Comparison of ENCODE assay signal across 13 cellular contexts in the genomic region with DNA sequence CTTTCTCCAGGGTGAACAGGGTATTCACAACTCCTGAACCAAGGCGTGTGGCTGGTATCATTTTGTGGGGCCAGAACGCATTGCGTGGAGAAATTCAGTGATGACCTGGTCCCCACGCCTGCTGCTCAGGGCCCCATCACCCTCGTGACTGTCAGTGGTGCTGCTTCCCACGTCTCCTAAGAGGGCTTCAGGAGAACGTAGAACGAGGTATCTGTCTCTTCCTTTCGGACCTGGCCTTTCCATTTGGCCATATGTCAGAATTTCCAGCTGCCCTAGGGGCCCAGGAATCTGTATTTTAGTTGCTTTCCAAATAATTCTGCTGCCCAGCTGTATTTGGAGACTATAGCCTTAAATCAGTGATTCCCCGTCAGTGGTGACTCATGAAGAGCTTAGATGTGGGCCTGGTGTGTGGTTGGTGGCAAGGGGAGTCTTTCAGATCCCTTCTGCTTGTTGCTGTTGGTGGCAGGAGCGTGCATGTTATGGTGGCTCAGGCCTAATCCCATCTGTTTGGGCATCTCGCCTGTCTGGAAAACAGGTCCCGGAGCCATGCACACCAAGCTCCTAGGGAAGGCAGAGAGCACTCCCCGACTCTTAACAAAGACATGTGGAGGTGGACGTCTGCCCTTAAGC. TPM values are rescaled to one million over a fixed set of nuclear protein-coding genes. Genes with fewer than 3 reads are reported as not detected.
DNase-seq lines count a peak whose midpoint lies in the region; ATAC-seq and TF ChIP-seq lines count a peak whose summit lies in the region.
"Had no signal": no experiment of that assay in that cellular context is flagged by ENCODE, and none has a peak within 500 bp of the region (broad histone marks: within the 10 kb centered on the region; RNA-seq: fewer than 3 reads in every experiment).

No MANE protein-coding gene starts in this region.

- no peak overlapping the region for H3K4me2 ChIP-seq in PC-3 (ENCODE audit: low read length)

- no TSS peak for BruUV-seq in PC-3 (replicated peaks; lab: Mats Ljungman, UMichigan)

- no peak overlapping the region for H3K4me3 Mint-ChIP-seq in stimulated activated naive B cell treated with anti-CD40 and anti-IgM and Interleukin-4, amounts not matched to agents 10 μg/mL and 1 μg/mL and 100 μg/mL, for 72 hours
- H3K4me3 Mint-ChIP-seq: memory B cell had no signal

- ATAC-seq in upper lobe of left lung (ENCODE audit: low FRiP score in 2 of 2) (no peak), PC-3 (no peak)
- no peak for ATAC-seq in stimulated activated naive B cell treated with anti-CD40 and anti-IgM and Interleukin-4, amounts not matched to agents 10 μg/mL and 1 μg/mL and 100 μg/mL, for 72 hours (replicated peaks)
- ATAC-seq: GM12878 had no signal

- H3K27me3 ChIP-seq in ascending aorta (no peaks in the 10 kb centered on the region), liver (ENCODE audit: control insufficient read depth in 4 of 4, insufficient read depth in 4 of 4, low read length in 3 of 4) (no peaks in the 10 kb centered on the region), upper lobe of left lung (no peaks in the 10 kb centered on the region), PC-3 (ENCODE audit: low read length) (no peaks in the 10 kb centered on the region)

- TF ChIP-seq CTCF in ascending aorta (IDR thresholded peaks at IDR 0.05) = no peak
- TF ChIP-seq CTCF in liver (IDR thresholded peaks at IDR 0.05; ENCODE audit: low read depth, low read length, missing input control) = no peak
- TF ChIP-seq CTCF in upper lobe of left lung (IDR thresholded peaks at IDR 0.05) = no peak
- no peak for TF ChIP-seq CTCF in foreskin fibroblast (IDR thresholded peaks at IDR 0.05; ENCODE audit: low read depth, low read length)
- TF ChIP-seq CTCF in PC-3 (conservative IDR thresholded peaks at IDR 0.05; ENCODE audit: low read depth, low read length) = no peak

- no peak overlapping the region for H3K27ac Mint-ChIP-seq in stimulated activated naive B cell treated with anti-CD40 and anti-IgM and Interleukin-4, amounts not matched to agents 10 μg/mL and 1 μg/mL and 100 μg/mL, for 72 hours
- H3K27ac Mint-ChIP-seq: memory B cell had no signal

- no peak overlapping the region for H3K4me3 ChIP-seq in ascending aorta
- no peak overlapping the region for H3K4me3 ChIP-seq in liver (ENCODE audit: low read depth in 1 of 3, low read length in 3 of 3)
- no peak overlapping the region for H3K4me3 ChIP-seq in upper lobe of left lung
- H3K4me3 ChIP-seq in foreskin fibroblast (ENCODE audit: low read depth in 1 of 2, low read length in 2 of 2) = no peak overlapping the region
- H3K4me3 ChIP-seq in PC-3 (ENCODE audit: low read length) = no peak overlapping the region
- H3K4me3 ChIP-seq: GM12878 had no signal

- no peaks in the 10 kb centered on the region for H3K9me2 ChIP-seq in PC-3 (replicated peaks; ENCODE audit: low read length)

- peak; percentile 8 for DNase-seq in stimulated activated CD4-positive, alpha-beta T cell treated with anti-CD3 and anti-CD28 coated beads, Interleukin-15, amount 100 ng/mL, for 24 hours
- DNase-seq in stimulated activated CD4-positive, alpha-beta T cell treated with anti-CD3 and anti-CD28 coated beads, Interleukin-2, amount 100 ng/mL, for 24 hours = no peak
- no peak for DNase-seq in ascending aorta (ENCODE audit: low spot score in 2 of 2)
- no peak for DNase-seq in upper lobe of left lung
- no peak for DNase-seq in foreskin fibroblast
- no peak for DNase-seq in PC-3
- no peak for DNase-seq in stimulated activated naive B cell treated with anti-CD40 and anti-IgM and Interleukin-4, amounts not matched to agents 10 μg/mL and 1 μg/mL and 100 μg/mL, for 72 hours
- DNase-seq: activated CD4-positive, alpha-beta T cell treated with anti-CD3 and anti-CD28 coated beads for 1 hour; NCI-H2081 treated with DMSO at 0.1 percent for 48 hours had no signal

- H4K20me1 ChIP-seq in PC-3 (ENCODE audit: low read length) = peaks cover 4% of the 10 kb centered on the region; the same call in 1 of the 2 replicates

- H3K9me3 Mint-ChIP-seq in stimulated activated naive B cell treated with anti-CD40 and anti-IgM and Interleukin-4, amounts not matched to agents 10 μg/mL and 1 μg/mL and 100 μg/mL, for 72 hours = peaks cover 0 to 5% of the 10 kb centered on the region in 2 donors

- H3K9me3 ChIP-seq in ascending aorta (no peaks in the 10 kb centered on the region), liver (ENCODE audit: control insufficient read depth in 4 of 4, low read length in 3 of 4) (no peaks in the 10 kb centered on the region), upper lobe of left lung (no peaks in the 10 kb centered on the region), PC-3 (ENCODE audit: low read length) (no peaks in the 10 kb centered on the region)

- peaks cover 88% of the 10 kb centered on the region for H3K79me2 ChIP-seq in PC-3 (ENCODE audit: low read length)
- H3K79me2 ChIP-seq: parathyroid adenoma had no signal

- TF ChIP-seq EP300 in upper lobe of left lung (IDR thresholded peaks at IDR 0.05) = no peak

- H3K36me3 ChIP-seq in ascending aorta (no peaks in the 10 kb centered on the region), liver (ENCODE audit: control insufficient read depth in 4 of 4, insufficient read depth in 3 of 4, low read depth in 1 of 4, low read length in 3 of 4) (no peaks in the 10 kb centered on the region), upper lobe of left lung (no peaks in the 10 kb centered on the region), PC-3 (ENCODE audit: low read depth, low read length) (peaks cover 32% of the 10 kb centered on the region)

- TF ChIP-seq POLR2A in upper lobe of left lung (IDR thresholded peaks at IDR 0.05) = no peak

- CTCF ChIA-PET in PC-3 (lab: Charles Lee) = no interaction called here

- TF ChIP-seq RAD21 in liver (IDR thresholded peaks at IDR 0.05) = no peak

- H3F3A ChIP-seq in PC-3 (ENCODE audit: low read length, unreplicated experiment) = no peaks in the 10 kb centered on the region

- intact Hi-C loops in ascending aorta (cut with DNase I) = loop anchor here (5.0 kb wide), 2 partner anchors 51 to 101 kb away; no protein-coding TSS in a partner anchor
- intact Hi-C loops in PC-3 (cut with micrococcal nuclease) = no loop called here

- H3K27me3 Mint-ChIP-seq in stimulated activated naive B cell treated with anti-CD40 and anti-IgM and Interleukin-4, amounts not matched to agents 10 μg/mL and 1 μg/mL and 100 μg/mL, for 72 hours = peaks cover 13 to 14% of the 10 kb centered on the region in 2 donors

- H3K4me1 Mint-ChIP-seq in stimulated activated naive B cell treated with anti-CD40 and anti-IgM and Interleukin-4, amounts not matched to agents 10 μg/mL and 1 μg/mL and 100 μg/mL, for 72 hours = no peaks in the 10 kb centered on the region
- H3K4me1 Mint-ChIP-seq: memory B cell had no signal

- H2AFZ ChIP-seq in PC-3 (ENCODE audit: low read length) = no peak overlapping the region
- H2AFZ ChIP-seq: parathyroid adenoma had no signal

- WGBS in liver = 96% methylated on average over 15 of the region's 15 CpGs
- 84 to 86% methylated on average over 14 to 15 of the region's 15 CpGs for WGBS in upper lobe of left lung, 2 donors

- H3K9ac ChIP-seq in liver (ENCODE audit: low read depth in 1 of 2, low read length in 2 of 2) = no peak overlapping the region
- no peak overlapping the region for H3K9ac ChIP-seq in PC-3 (ENCODE audit: low read length)
- H3K9ac ChIP-seq: parathyroid adenoma had no signal

- H3K4me1 ChIP-seq in ascending aorta (peaks cover 7 to 25% of the 10 kb centered on the region in 2 donors), liver (ENCODE audit: control insufficient read depth in 4 of 4, insufficient read depth in 4 of 4, low read length in 3 of 4) (peaks cover 7 to 24% (median 18%) of the 10 kb centered on the region in 4 donors), upper lobe of left lung (peaks cover 0 to 9% (median 5%) of the 10 kb centered on the region in 4 donors), PC-3 (ENCODE audit: insufficient read depth, low read length) (peaks cover 7% of the 10 kb centered on the region; the same call in 1 of the 2 replicates)
- H3K4me1 ChIP-seq: parathyroid adenoma had no signal

- POLR2A ChIA-PET in PC-3 (lab: Charles Lee; ENCODE audit: unreplicated experiment) = no interaction called here

- H3K36me3 Mint-ChIP-seq in stimulated activated naive B cell treated with anti-CD40 and anti-IgM and Interleukin-4, amounts not matched to agents 10 μg/mL and 1 μg/mL and 100 μg/mL, for 72 hours = no peaks in the 10 kb centered on the region

- peak overlapping the region; percentile 9 to 64 for H3K27ac ChIP-seq in ascending aorta
- H3K27ac ChIP-seq in liver (ENCODE audit: low read depth in 1 of 2, low read length in 2 of 2) = peak overlapping the region; percentile 70 to 72
- peak overlapping the region; percentile 4 to 36 (median 34) for H3K27ac ChIP-seq in upper lobe of left lung
- H3K27ac ChIP-seq in PC-3 (ENCODE audit: low read length) = no peak overlapping the region
- H3K27ac ChIP-seq: parathyroid adenoma had no signal

TF ChIP-seq in liver, 16 proteins besides CTCF, POLR2A, EP300 and RAD21 (continues in another document):
- TF ChIP-seq, protein P1, sequence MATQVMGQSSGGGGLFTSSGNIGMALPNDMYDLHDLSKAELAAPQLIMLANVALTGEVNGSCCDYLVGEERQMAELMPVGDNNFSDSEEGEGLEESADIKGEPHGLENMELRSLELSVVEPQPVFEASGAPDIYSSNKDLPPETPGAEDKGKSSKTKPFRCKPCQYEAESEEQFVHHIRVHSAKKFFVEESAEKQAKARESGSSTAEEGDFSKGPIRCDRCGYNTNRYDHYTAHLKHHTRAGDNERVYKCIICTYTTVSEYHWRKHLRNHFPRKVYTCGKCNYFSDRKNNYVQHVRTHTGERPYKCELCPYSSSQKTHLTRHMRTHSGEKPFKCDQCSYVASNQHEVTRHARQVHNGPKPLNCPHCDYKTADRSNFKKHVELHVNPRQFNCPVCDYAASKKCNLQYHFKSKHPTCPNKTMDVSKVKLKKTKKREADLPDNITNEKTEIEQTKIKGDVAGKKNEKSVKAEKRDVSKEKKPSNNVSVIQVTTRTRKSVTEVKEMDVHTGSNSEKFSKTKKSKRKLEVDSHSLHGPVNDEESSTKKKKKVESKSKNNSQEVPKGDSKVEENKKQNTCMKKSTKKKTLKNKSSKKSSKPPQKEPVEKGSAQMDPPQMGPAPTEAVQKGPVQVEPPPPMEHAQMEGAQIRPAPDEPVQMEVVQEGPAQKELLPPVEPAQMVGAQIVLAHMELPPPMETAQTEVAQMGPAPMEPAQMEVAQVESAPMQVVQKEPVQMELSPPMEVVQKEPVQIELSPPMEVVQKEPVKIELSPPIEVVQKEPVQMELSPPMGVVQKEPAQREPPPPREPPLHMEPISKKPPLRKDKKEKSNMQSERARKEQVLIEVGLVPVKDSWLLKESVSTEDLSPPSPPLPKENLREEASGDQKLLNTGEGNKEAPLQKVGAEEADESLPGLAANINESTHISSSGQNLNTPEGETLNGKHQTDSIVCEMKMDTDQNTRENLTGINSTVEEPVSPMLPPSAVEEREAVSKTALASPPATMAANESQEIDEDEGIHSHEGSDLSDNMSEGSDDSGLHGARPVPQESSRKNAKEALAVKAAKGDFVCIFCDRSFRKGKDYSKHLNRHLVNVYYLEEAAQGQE (IDR thresholded peaks at IDR 0.05) = no peak
- TF ChIP-seq SP1 (IDR thresholded peaks at IDR 0.05) (no peak), YY1 (IDR thresholded peaks at IDR 0.05) (no peak)

RNA-seq across cellular contexts. Expression of gene NPAS2, which starts 56.4 kb away (rescaled TPM):
- total RNA-seq in ascending aorta (72.6 TPM), liver (1 to 10 TPM in 1 of 2 donors, under 1 TPM in 1; 0.33 to 8.0 TPM), upper lobe of left lung (10 to 100 TPM; 13.8 to 52.5 (median 23.0) TPM), PC-3 (2014; rRNA removed) (54.8 and 55.4 TPM in 2 replicates)
- polyA plus RNA-seq in liver = 10 to 100 TPM in 1 of 2 donors, 1 to 10 TPM in 1; 5.2 to 24.3 TPM
- polyA plus RNA-seq: GM12878 had no signal
